ENCODE assay signal across 18 cellular contexts in genomic region chr3:194030372-194030771, GRCh38.
DNase-seq lines count a peak whose midpoint lies in the region; ATAC-seq, FAIRE-seq and TF ChIP-seq lines count a peak whose summit lies in the region.
"Had no signal": no experiment of that assay in that cellular context is flagged by ENCODE, and none has a peak within 500 bp of the region (broad histone marks: within the 10 kb centered on the region; RNA-seq: fewer than 3 reads in every experiment).

No MANE protein-coding gene starts in this region.

- H3K9me3 ChIP-seq in mammary epithelial cell (replicated peaks; ENCODE audit: insufficient read depth, low read length) (no peaks in the 10 kb centered on the region), small intestine (ENCODE audit: control insufficient read depth, low read depth) (no peaks in the 10 kb centered on the region), right cardiac atrium (ENCODE audit: control insufficient read depth, low read length) (no peaks in the 10 kb centered on the region)

- intact Hi-C loops in mammary epithelial cell (cut with micrococcal nuclease) (no loop called here), cardiac septum (cut with DNase I) (no loop called here), right cardiac atrium (cut with DNase I) (no loop called here)

- H2AFZ ChIP-seq in mammary epithelial cell (ENCODE audit: low read depth, low read length) = no peak overlapping the region

- ATAC-seq in HG02642 (IDR thresholded peaks at IDR 0.05; ENCODE audit: poor library complexity, unreplicated experiment) = no peak
- no peak for ATAC-seq in right cardiac atrium
- ATAC-seq: stimulated activated memory B cell treated with anti-CD40 and anti-IgM and Interleukin-4, amounts not matched to agents 10 μg/mL and 1 μg/mL and 100 μg/mL, for 72 hours; T-helper 17 cell had no signal

- dilution Hi-C loops in mammary epithelial cell (cut with HindIII; ENCODE audit: low sequenced_read_pairs) = no loop called here

- CTCF ChIA-PET in mammary epithelial cell (lab: Charles Lee; ENCODE audit: low non-redundant PET) = no interaction called here

- no peak for TF ChIP-seq CTCF in mammary epithelial cell (conservative IDR thresholded peaks at IDR 0.05 in 1 of 2, IDR thresholded peaks at IDR 0.05 in 1 of 2; ENCODE audit: extremely low read depth in 1 of 2, insufficient read depth in 1 of 2, low read depth in 1 of 2, low read length in 2 of 2)

- no peak overlapping the region for H3K4me2 ChIP-seq in mammary epithelial cell (ENCODE audit: insufficient read depth, low read depth, low read length)

- in situ Hi-C loops in mammary epithelial cell (cut with MboI; ENCODE audit: low sequenced_read_pairs in 2 of 2) = no loop called here

- peaks cover 4% of the 10 kb centered on the region for H3K4me1 ChIP-seq in mammary epithelial cell (ENCODE audit: insufficient read depth, low read length)
- peaks cover 3 to 16% of the 10 kb centered on the region in 2 donors for H3K4me1 ChIP-seq in small intestine (ENCODE audit: control insufficient read depth in 2 of 2, insufficient read depth in 1 of 2, low read depth in 1 of 2, low read length in 1 of 2)
- H3K4me1 ChIP-seq in right cardiac atrium (ENCODE audit: control insufficient read depth, insufficient read depth, low read length) = peaks cover 1% of the 10 kb centered on the region

- no TSS peak for BruUV-seq in mammary epithelial cell (replicated peaks; lab: Mats Ljungman, UMichigan)

- H3K36me3 ChIP-seq in mammary epithelial cell (ENCODE audit: insufficient read depth, low read length) (no peaks in the 10 kb centered on the region), small intestine (ENCODE audit: control insufficient read depth in 2 of 2, insufficient read depth in 2 of 2, low read length in 2 of 2) (no peaks in the 10 kb centered on the region)

- 79% methylated on average over 2 of the region's 4 CpGs for WGBS in mammary epithelial cell (ENCODE audit: low coverage, missing lambda C conversion rate)
- 31 to 67% (median 45%) methylated on average over 4 of the region's 4 CpGs for WGBS in small intestine, 3 donors
- WGBS in right cardiac atrium = 92% methylated on average over 4 of the region's 4 CpGs

- peak; percentile 43 for DNase-seq in DMS153 (lab: John Stamatoyannopoulos, UW)
- DNase-seq in DMS153 treated with DMSO at 0.1 percent for 48 hours (lab: John Stamatoyannopoulos, UW; ENCODE audit: unreplicated experiment) = no peak
- peak; percentile 22 for DNase-seq in NCI-H345 treated with DMSO at 0.1 percent for 48 hours (lab: John Stamatoyannopoulos, UW; ENCODE audit: unreplicated experiment)
- DNase-seq in mammary epithelial cell = peak; percentile 17
- peak; percentile 75 for DNase-seq in small intestine
- DNase-seq in cardiac septum (ENCODE audit: low spot score) = no peak
- DNase-seq in right cardiac atrium = no peak
- DNase-seq: activated B cell treated with CpG ODN at 0.5 μM for 24 hours, cerebellar nuclear complex, foreskin melanocyte, naive B cell, posterior cingulate gyrus, Right ventricle myocardium superior, T-helper 17 cell, trophoblast cell had no signal

- no peak overlapping the region for H3K9ac ChIP-seq in mammary epithelial cell (ENCODE audit: insufficient read depth, low read length)

- no peaks in the 10 kb centered on the region for H4K20me1 ChIP-seq in mammary epithelial cell (ENCODE audit: insufficient read depth, low read length)

- H3K27me3 ChIP-seq in mammary epithelial cell (ENCODE audit: insufficient read depth, low read length) (no peaks in the 10 kb centered on the region), small intestine (ENCODE audit: control insufficient read depth in 2 of 2, insufficient read depth in 2 of 2, low read length in 2 of 2) (no peaks in the 10 kb centered on the region), right cardiac atrium (ENCODE audit: control insufficient read depth, insufficient read depth) (no peaks in the 10 kb centered on the region)

- FAIRE-seq in small intestine (lab: Jason Lieb, UNC) = no peak

- H3K79me2 ChIP-seq in mammary epithelial cell (ENCODE audit: insufficient read depth, low read length) = no peaks in the 10 kb centered on the region

- H3K4me3 ChIP-seq in mammary epithelial cell (replicated peaks in 1 of 3; ENCODE audit: insufficient read depth in 1 of 3, low read depth in 2 of 3, low read length in 3 of 3) (no peak overlapping the region), small intestine (ENCODE audit: low read depth in 1 of 2, low read length in 2 of 2) (no peak overlapping the region), right cardiac atrium (ENCODE audit: low read length) (no peak overlapping the region)

- no peak overlapping the region for H3K27ac ChIP-seq in mammary epithelial cell (ENCODE audit: insufficient read depth, low read depth, low read length)
- peak overlapping the region; percentile 59 to 89 for H3K27ac ChIP-seq in small intestine (ENCODE audit: low read depth in 1 of 2, low read length in 1 of 2)
- no peak overlapping the region for H3K27ac ChIP-seq in right cardiac atrium (ENCODE audit: low read length)
- H3K27ac ChIP-seq: 22Rv1 had no signal

Comparison
In these comparisons a context has a peak if more than half of its experiments do, and no peak if none do; other contexts are left out.
1. DNase-seq: peak in DMS153 (single experiment), NCI-H345 treated with DMSO at 0.1 percent for 48 hours (single experiment), mammary epithelial cell (single experiment) and small intestine (single experiment); none in DMS153 treated with DMSO at 0.1 percent for 48 hours (single experiment), cardiac septum (single experiment) and right cardiac atrium (0 of 3).
2. H3K27ac ChIP-seq: peak in small intestine (2 of 2); none in mammary epithelial cell (single experiment) and right cardiac atrium (single experiment).